ENCODE assay signal across 1 cellular context in the genomic region with DNA sequence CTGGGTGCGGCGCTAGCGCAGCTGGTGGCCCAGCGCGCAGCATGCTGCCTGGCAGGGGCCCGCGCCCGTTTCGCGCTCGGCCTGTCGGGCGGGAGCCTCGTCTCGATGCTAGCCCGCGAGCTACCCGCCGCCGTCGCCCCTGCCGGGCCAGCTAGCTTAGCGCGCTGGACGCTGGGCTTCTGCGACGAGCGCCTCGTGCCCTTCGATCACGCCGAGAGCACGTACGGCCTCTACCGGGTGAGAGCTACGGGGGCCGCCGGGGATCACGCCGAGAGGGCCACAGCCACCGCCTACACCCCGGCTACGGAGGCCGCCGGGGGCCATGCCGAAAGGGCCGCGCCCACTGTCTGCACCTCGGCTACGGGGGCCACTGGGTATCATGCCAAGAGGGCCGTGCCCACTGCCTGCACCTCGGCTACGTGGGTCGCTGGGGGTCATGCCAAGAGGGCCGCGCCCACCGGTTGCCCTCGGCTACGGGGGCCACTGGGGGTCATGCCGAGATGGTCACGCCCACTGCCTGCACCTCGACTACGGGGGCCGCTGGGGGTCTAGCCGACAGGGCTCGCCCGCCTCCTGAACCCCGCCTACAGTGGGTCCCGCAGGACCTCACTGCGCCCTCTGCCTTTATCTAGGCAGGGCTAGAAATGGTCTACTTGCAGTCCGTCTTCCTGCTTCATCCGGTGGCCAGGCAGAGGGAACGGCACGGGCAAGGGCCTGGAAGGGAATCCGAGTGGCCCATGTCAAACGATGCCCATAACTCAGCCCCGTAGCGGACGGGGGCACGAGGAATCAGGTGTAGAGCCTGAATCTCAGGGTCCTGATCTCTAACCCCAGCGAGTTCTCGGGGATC.
TF ChIP-seq lines count a peak whose summit lies in the region.

No MANE protein-coding gene starts in this region.

TF ChIP-seq in HEK293, 187 proteins besides CTCF, POLR2A, EP300 and RAD21 (continued from another document):
- TF ChIP-seq, protein P1, sequence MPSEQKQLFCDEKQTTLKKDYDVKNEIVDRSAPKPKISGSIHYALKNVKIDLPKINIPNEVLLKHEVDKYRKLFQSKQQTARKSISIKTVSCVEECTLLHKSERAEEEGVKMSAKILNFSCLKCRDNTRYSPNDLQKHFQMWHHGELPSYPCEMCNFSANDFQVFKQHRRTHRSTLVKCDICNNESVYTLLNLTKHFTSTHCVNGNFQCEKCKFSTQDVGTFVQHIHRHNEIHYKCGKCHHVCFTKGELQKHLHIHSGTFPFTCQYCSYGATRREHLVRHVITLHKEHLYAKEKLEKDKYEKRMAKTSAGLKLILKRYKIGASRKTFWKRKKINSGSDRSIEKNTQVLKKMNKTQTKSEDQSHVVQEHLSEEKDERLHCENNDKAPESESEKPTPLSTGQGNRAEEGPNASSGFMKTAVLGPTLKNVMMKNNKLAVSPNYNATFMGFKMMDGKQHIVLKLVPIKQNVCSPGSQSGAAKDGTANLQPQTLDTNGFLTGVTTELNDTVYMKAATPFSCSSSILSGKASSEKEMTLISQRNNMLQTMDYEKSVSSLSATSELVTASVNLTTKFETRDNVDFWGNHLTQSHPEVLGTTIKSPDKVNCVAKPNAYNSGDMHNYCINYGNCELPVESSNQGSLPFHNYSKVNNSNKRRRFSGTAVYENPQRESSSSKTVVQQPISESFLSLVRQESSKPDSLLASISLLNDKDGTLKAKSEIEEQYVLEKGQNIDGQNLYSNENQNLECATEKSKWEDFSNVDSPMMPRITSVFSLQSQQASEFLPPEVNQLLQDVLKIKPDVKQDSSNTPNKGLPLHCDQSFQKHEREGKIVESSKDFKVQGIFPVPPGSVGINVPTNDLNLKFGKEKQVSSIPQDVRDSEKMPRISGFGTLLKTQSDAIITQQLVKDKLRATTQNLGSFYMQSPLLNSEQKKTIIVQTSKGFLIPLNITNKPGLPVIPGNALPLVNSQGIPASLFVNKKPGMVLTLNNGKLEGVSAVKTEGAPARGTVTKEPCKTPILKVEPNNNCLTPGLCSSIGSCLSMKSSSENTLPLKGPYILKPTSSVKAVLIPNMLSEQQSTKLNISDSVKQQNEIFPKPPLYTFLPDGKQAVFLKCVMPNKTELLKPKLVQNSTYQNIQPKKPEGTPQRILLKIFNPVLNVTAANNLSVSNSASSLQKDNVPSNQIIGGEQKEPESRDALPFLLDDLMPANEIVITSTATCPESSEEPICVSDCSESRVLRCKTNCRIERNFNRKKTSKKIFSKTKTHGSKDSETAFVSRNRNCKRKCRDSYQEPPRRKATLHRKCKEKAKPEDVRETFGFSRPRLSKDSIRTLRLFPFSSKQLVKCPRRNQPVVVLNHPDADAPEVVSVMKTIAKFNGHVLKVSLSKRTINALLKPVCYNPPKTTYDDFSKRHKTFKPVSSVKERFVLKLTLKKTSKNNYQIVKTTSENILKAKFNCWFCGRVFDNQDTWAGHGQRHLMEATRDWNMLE (tag by site-specific recombination; conservative IDR thresholded peaks at IDR 0.05; ENCODE audit: low read depth), result no peak
- TF ChIP-seq TCF7L2 (IDR thresholded peaks at IDR 0.05; ENCODE audit: borderline replicate concordance, low read depth, low read length) (no peak), ZNF561 (tag by site-specific recombination; IDR thresholded peaks at IDR 0.05; ENCODE audit: borderline replicate concordance) (peak; percentile 95), GLI4 (tag by site-specific recombination; IDR thresholded peaks at IDR 0.05) (no peak; the same call in 1 of the 2 replicates), ZNF324 (tag by site-specific recombination; IDR thresholded peaks at IDR 0.05) (peak; percentile 56; the same call in 1 of the 2 replicates), ZBTB20 (tag by site-specific recombination; IDR thresholded peaks at IDR 0.05) (peak; percentile 75), ZFP3 (tag by site-specific recombination; IDR thresholded peaks at IDR 0.05; ENCODE audit: low read depth) (no peak), ZSCAN30 (tag by site-specific recombination; IDR thresholded peaks at IDR 0.05) (peak; percentile 53; the same call in 1 of the 2 replicates), KLF17 (tag by site-specific recombination; IDR thresholded peaks at IDR 0.05) (peak; percentile 49), ZNF785 (tag by site-specific recombination; IDR thresholded peaks at IDR 0.05) (no peak), TSHZ1 (tag by site-specific recombination; IDR thresholded peaks at IDR 0.05; ENCODE audit: borderline replicate concordance) (no peak), ZBTB26 (tag by site-specific recombination; optimal IDR thresholded peaks at IDR 0.05) (peak; percentile 97), ZNF175 (tag by site-specific recombination; IDR thresholded peaks at IDR 0.05) (no peak), ZNF239 (tag by site-specific recombination; IDR thresholded peaks at IDR 0.05) (no peak), MZF1 (tag by site-specific recombination; IDR thresholded peaks at IDR 0.05; ENCODE audit: borderline replicate concordance) (no peak), IKZF3 (tag by site-specific recombination; IDR thresholded peaks at IDR 0.05) (no peak), ZNF830 (tag by site-specific recombination; IDR thresholded peaks at IDR 0.05; ENCODE audit: low read depth) (no peak), ZNF707 (tag by site-specific recombination; IDR thresholded peaks at IDR 0.05) (0 out of 2 replicates have a peak, but pooled peaks have one; percentile 26), PBX3 (CRISPR knock-in tag; IDR thresholded peaks at IDR 0.05) (peak; percentile 73), ZNF174 (tag by site-specific recombination; IDR thresholded peaks at IDR 0.05) (no peak), ZNF157 (tag by site-specific recombination; IDR thresholded peaks at IDR 0.05) (no peak), ZNF521 (tag by site-specific recombination; IDR thresholded peaks at IDR 0.05) (no peak), WT1 (tag by site-specific recombination; IDR thresholded peaks at IDR 0.05) (no peak; the same call in 1 of the 2 replicates), KLF1 (tag by site-specific recombination; IDR thresholded peaks at IDR 0.05) (peak; percentile 94), HOXA7 (CRISPR knock-in tag; IDR thresholded peaks at IDR 0.05; ENCODE audit: borderline replicate concordance) (no peak), ZNF112 (tag by site-specific recombination; IDR thresholded peaks at IDR 0.05) (no peak), ZBTB11 (tag by site-specific recombination; conservative IDR thresholded peaks at IDR 0.05; ENCODE audit: low read depth) (0 out of 2 replicates have a peak, but pooled peaks have one; percentile 9), ZNF114 (tag by site-specific recombination; IDR thresholded peaks at IDR 0.05) (no peak), PRDM6 (tag by site-specific recombination; IDR thresholded peaks at IDR 0.05) (no peak), SCRT2 (tag by site-specific recombination; IDR thresholded peaks at IDR 0.05) (peak; percentile 85), ZNF362 (tag by site-specific recombination; IDR thresholded peaks at IDR 0.05) (no peak), ZIC2 (tag by site-specific recombination; IDR thresholded peaks at IDR 0.05) (peak; percentile 79)
